ENCODE assay signal across 21 cellular contexts in the genomic region with DNA sequence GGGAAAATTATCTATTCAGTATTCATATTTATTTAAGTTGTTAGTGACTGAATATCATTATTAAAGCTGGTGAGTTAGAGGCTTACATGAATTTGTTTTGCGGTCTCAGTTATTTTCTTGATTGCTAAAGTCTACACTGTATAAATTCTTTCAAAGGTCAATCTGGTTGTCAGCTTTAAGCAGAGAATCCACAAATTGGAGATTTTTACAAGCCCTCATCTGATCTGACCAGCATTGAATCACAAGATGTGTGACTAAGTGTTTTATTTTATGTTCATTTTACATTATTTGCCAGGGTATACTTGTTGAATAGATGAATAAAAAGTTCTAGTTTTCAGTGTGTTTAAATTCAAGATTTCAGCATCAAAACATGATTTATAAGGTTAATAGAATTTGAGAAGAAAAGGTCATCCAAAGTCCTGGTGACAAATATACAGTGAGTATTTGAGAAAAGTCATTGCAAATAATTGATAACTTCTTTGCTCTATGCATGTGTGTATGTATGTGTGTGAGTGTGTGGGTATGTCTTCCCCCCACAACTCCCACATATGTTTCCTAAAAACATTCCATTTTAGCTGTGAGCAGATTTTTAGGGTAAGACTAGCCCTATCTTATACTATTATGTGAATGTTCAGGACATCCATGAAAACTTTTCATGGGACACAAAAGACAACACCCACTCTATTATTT. TPM values are rescaled to one million over a fixed set of nuclear protein-coding genes. Genes with fewer than 3 reads are reported as not detected.
DNase-seq lines count a peak whose midpoint lies in the region; ATAC-seq and TF ChIP-seq lines count a peak whose summit lies in the region.
"Had no signal": no experiment of that assay in that cellular context is flagged by ENCODE, and none has a peak within 500 bp of the region (broad histone marks: within the 10 kb centered on the region; RNA-seq: fewer than 3 reads in every experiment).

No MANE protein-coding gene starts in this region.

- H4K20me1 ChIP-seq in GM23248 (ENCODE audit: insufficient read depth), result no peaks in the 10 kb centered on the region

- H3K36me3 ChIP-seq in GM23248 (ENCODE audit: low read depth) (no peaks in the 10 kb centered on the region), mucosa of descending colon (ENCODE audit: low read depth) (no peaks in the 10 kb centered on the region)
- H3K36me3 ChIP-seq: adrenal gland, pancreas, thoracic aorta, WERI-Rb-1 had no signal

- ATAC-seq in HG02973 (IDR thresholded peaks at IDR 0.05; ENCODE audit: unreplicated experiment), result no peak
- ATAC-seq in mucosa of descending colon, result no peak
- ATAC-seq: pancreas had no signal

- H2AFZ ChIP-seq in GM23248, result no peak overlapping the region

- H3K79me2 ChIP-seq in GM23248 (ENCODE audit: insufficient read depth), result peaks cover 84% of the 10 kb centered on the region

- in situ Hi-C loops in GM23248 (cut with MboI), result loop anchor here (10.0 kb wide), 1 partner anchor 835 kb away; no protein-coding TSS in a partner anchor
- in situ Hi-C loops in SK-MEL-5 (cut with HindIII; ENCODE audit: low pct_unique_long_range_greater_than_20kb, low sequenced_read_pairs), result no loop called here

- no peaks in the 10 kb centered on the region for H3K9me2 ChIP-seq in GM23248 (ENCODE audit: insufficient read depth)

- H3K9me3 ChIP-seq in GM23248 (ENCODE audit: low read depth), result no peaks in the 10 kb centered on the region
- H3K9me3 ChIP-seq in mucosa of descending colon, result no peaks in the 10 kb centered on the region
- H3K9me3 ChIP-seq: adrenal gland, pancreas, thoracic aorta had no signal

- no peak for TF ChIP-seq CTCF in retinal pigment epithelial cell (conservative IDR thresholded peaks at IDR 0.05; ENCODE audit: low read depth, low read length)
- no peak for TF ChIP-seq CTCF in mucosa of descending colon (IDR thresholded peaks at IDR 0.05)

- DNase-seq in GM23248 (peak; percentile 48), SK-MEL-5 (ENCODE audit: low read depth, low spot score) (peak; percentile 80), fibroblast of gingiva (ENCODE audit: low read depth) (peak; percentile 47), retinal pigment epithelial cell (ENCODE audit: low read depth) (peak; percentile 78), globus pallidus (ENCODE audit: low spot score) (no peak), mucosa of descending colon (no peak), NCI-H1930 (lab: John Stamatoyannopoulos, UW) (no peak)
- DNase-seq: activated CD8-positive, alpha-beta memory T cell treated with anti-CD3 and anti-CD28 coated beads for 24 hours; adrenal gland; hypothalamus; NCI-H1417; pancreas; T-helper 1 cell; WERI-Rb-1 had no signal

- H3K4me1 ChIP-seq in GM23248 (ENCODE audit: insufficient read depth), result peaks cover 62% of the 10 kb centered on the region
- H3K4me1 ChIP-seq in mucosa of descending colon (ENCODE audit: low read depth), result no peaks in the 10 kb centered on the region
- H3K4me1 ChIP-seq: pancreas had no signal

- no peak overlapping the region for H3K4me2 ChIP-seq in GM23248 (ENCODE audit: unreplicated experiment)
- H3K4me2 ChIP-seq: KMS-11 had no signal

- H3K27me3 ChIP-seq in GM23248 (replicated peaks; ENCODE audit: insufficient read depth), result no peaks in the 10 kb centered on the region
- H3K27me3 ChIP-seq: adrenal gland, pancreas had no signal

- peak overlapping the region; percentile 33 for H3K27ac ChIP-seq in GM23248
- H3K27ac ChIP-seq: adrenal gland, HL-60, KMS-11, pancreas, skin epidermis, thoracic aorta, WERI-Rb-1 had no signal

- intact Hi-C loops in mucosa of descending colon (cut with DNase I, micrococcal nuclease), result no loop called here

- H3K4me3 ChIP-seq in GM23248, result no peak overlapping the region
- H3K4me3 ChIP-seq in retinal pigment epithelial cell (ENCODE audit: low read length), result no peak overlapping the region
- H3K4me3 ChIP-seq in mucosa of descending colon, result no peak overlapping the region
- H3K4me3 ChIP-seq: adrenal gland, pancreas, skin epidermis, thoracic aorta had no signal

- 69 to 89% methylated on average over 1 of the region's 1 CpG for WGBS in GM23248 (ENCODE audit: low coverage in 1 of 2, low lambda C conversion rate in 2 of 2, missing lambda C conversion rate in 2 of 2), 2 experiments

- H3K9ac ChIP-seq in GM23248, result 0 out of 2 replicates have a peak overlapping the region, but pooled peaks have one; percentile 18
- H3K9ac ChIP-seq: KMS-11 had no signal

- peaks cover 34% of the 10 kb centered on the region for H3F3A ChIP-seq in GM23248 (ENCODE audit: insufficient read depth)

RNA-seq across cellular contexts. Expression of a gene that starts 4.4 kb away (rescaled TPM):
- 36.5 and 48.4 TPM in 2 replicates for total RNA-seq in GM23248 (2014; rRNA removed; shearing (Covaris generic))
- 24.5 and 25.3 TPM in 2 replicates for polyA plus RNA-seq in GM23248 (2016; fragmentation: Nextera tagmentation; extraction: Ambion mirVana)
- total RNA-seq in SK-MEL-5 (2014; rRNA removed; shearing (Covaris generic)), result 10.0 and 13.1 TPM in 2 replicates
- polyA plus RNA-seq in SK-MEL-5 (2015; cell fraction: cytosol; rRNA removed), result 4.6 and 8.2 TPM in 2 replicates
- 6.7 and 7.6 TPM in 2 replicates for polyA plus RNA-seq in SK-MEL-5 (2015; cell fraction: nucleus; rRNA removed)
- total RNA-seq in mucosa of descending colon, result 10 to 100 TPM in 1 of 3 donors, 1 to 10 TPM in 2; 4.5 to 76.7 (median 9.7) TPM
- total RNA-seq: activated T-helper 1 cell treated with anti-CD3 and anti-CD28 coated beads, Interleukin-12 subunit alpha, Interleukin-12 subunit beta, Interleukin-2, Interleukin-4 antibody, amounts not matched to agents 30 ng/mL and 10 ng/mL and 1 ng/mL, durations not matched to agents 14 hours and 24 hours and 36 hours had no signal
- polyA plus RNA-seq: CD14-positive monocyte had no signal

Comparison
In these comparisons a context has a peak if more than half of its experiments do, and no peak if none do; other contexts are left out.
1. DNase-seq: peak in GM23248 (single experiment), SK-MEL-5 (single experiment), fibroblast of gingiva (single experiment) and retinal pigment epithelial cell (single experiment); none in globus pallidus (single experiment), mucosa of descending colon (0 of 3) and NCI-H1930 (0 of 2).